In the genomic region with DNA sequence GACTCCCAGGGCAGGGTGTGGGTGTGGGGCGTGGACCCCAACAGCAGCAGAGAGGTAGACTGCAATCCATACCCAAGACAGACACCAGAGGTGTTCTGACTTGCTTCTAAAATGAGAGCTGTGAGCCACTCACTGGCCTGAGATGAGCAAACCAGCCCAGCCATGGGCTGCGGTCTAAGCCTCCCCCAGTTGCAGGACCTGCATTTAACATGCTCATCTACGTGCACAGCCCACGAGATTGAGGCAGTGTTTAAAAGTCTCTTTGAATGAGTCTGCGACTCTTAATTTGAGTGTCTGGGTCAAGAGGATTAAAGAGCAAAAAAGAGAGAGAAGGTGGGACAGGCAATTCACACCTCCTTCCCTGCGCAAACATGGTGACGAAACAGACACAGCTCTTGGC, we compare ENCODE assay signal across 16 cellular contexts. TPM values are rescaled to one million over a fixed set of nuclear protein-coding genes. Genes with fewer than 3 reads are reported as not detected.
DNase-seq lines count a peak whose midpoint lies in the region; ATAC-seq and TF ChIP-seq lines count a peak whose summit lies in the region.
"Had no signal": no experiment of that assay in that cellular context is flagged by ENCODE, and none has a peak within 500 bp of the region (broad histone marks: within the 10 kb centered on the region; RNA-seq: fewer than 3 reads in every experiment).

No MANE protein-coding gene starts in this region.

- intact Hi-C loops in activated CD4-positive, alpha-beta T cell treated with anti-CD3 and anti-CD28 coated beads, Interleukin-2, amount 10 ng/mL, durations not matched to agents 24 days and 14 days (cut with micrococcal nuclease), result loop anchor here (2.0 to 5.0 kb wide), 3 partner anchors 91 to 223 kb away; no protein-coding TSS in a partner anchor
- intact Hi-C loops in Caco-2 (cut with micrococcal nuclease; ENCODE audit: unreplicated experiment), result no loop called here

- no peaks in the 10 kb centered on the region for H3K27me3 ChIP-seq in Caco-2 (replicated peaks; ENCODE audit: control insufficient read depth, insufficient read depth, low read length)
- H3K27me3 ChIP-seq: tibial artery had no signal

- peaks cover 12% of the 10 kb centered on the region for H3K36me3 ChIP-seq in Caco-2 (ENCODE audit: control insufficient read depth, insufficient read depth, low read length)

- peak overlapping the region in 11 of 21 experiments; percentile 18 to 85 (median 70) for H3K27ac ChIP-seq in skin epidermis
- H3K27ac ChIP-seq: A549, left ventricle myocardium inferior, tibial artery had no signal

- H3K36me3 Mint-ChIP-seq in activated CD4-positive, alpha-beta T cell treated with anti-CD3 and anti-CD28 coated beads, Interleukin-2, amount 10 ng/mL, durations not matched to agents 24 days and 14 days (ENCODE audit: low read depth), result peaks cover 80% of the 10 kb centered on the region
- H3K36me3 Mint-ChIP-seq in T-helper 1 cell treated with Interleukin-12 subunit alpha and Interleukin-12 subunit beta and Interleukin-4 antibody, amounts not matched to agents 30 μg/mL and 1 μg/mL, for 36 hours (ENCODE audit: low read depth), result peaks cover 43% of the 10 kb centered on the region
- H3K36me3 Mint-ChIP-seq in brain (peaks cover 43% of the 10 kb centered on the region), Caco-2 (ENCODE audit: insufficient read depth, unreplicated experiment) (peaks cover 88% of the 10 kb centered on the region)

- DNase-seq in activated CD4-positive, alpha-beta T cell treated with anti-CD3 and anti-CD28 coated beads, Interleukin-2, amount 10 ng/mL, durations not matched to agents 24 days and 14 days, result no peak
- DNase-seq in activated CD4-positive, alpha-beta T cell treated with anti-CD3 and anti-CD28 coated beads for 4 hours, result no peak
- DNase-seq in Caco-2 (no peak), NCI-H345 (lab: John Stamatoyannopoulos, UW) (no peak)
- DNase-seq: left ventricle myocardium inferior, NCI-H1417 treated with DMSO at 0.1 percent for 48 hours, NCI-H524, RPMI8226, T1000, tibial artery had no signal

- CTCF ChIA-PET in Caco-2 (lab: Charles Lee), result no interaction called here

- H3K4me1 Mint-ChIP-seq in activated CD4-positive, alpha-beta T cell treated with anti-CD3 and anti-CD28 coated beads, Interleukin-2, amount 10 ng/mL, durations not matched to agents 24 days and 14 days, result peaks cover 59% of the 10 kb centered on the region
- H3K4me1 Mint-ChIP-seq in T-helper 1 cell treated with Interleukin-12 subunit alpha and Interleukin-12 subunit beta and Interleukin-4 antibody, amounts not matched to agents 30 μg/mL and 1 μg/mL, for 36 hours (ENCODE audit: low read depth), result peaks cover 64% of the 10 kb centered on the region
- H3K4me1 Mint-ChIP-seq in brain, result peaks cover 68% of the 10 kb centered on the region
- peaks cover 24% of the 10 kb centered on the region for H3K4me1 Mint-ChIP-seq in Caco-2 (ENCODE audit: low read depth, unreplicated experiment)

- no TSS peak for BruUV-seq in Caco-2 (replicated peaks; lab: Mats Ljungman, UMichigan)

- POLR2A ChIA-PET in Caco-2 (lab: Charles Lee), result interaction anchor here (1.4 kb wide), 1 partner anchor 22 kb away, joined by 6 read pairs; a partner anchor contains a TSS

- ATAC-seq in HG03095 (IDR thresholded peaks at IDR 0.05; ENCODE audit: unreplicated experiment), result no peak
- ATAC-seq: A549, sciatic nerve had no signal

- H3K4me3 Mint-ChIP-seq in activated CD4-positive, alpha-beta T cell treated with anti-CD3 and anti-CD28 coated beads, Interleukin-2, amount 10 ng/mL, durations not matched to agents 24 days and 14 days, result peak overlapping the region; percentile 84
- peak overlapping the region; percentile 76 for H3K4me3 Mint-ChIP-seq in T-helper 1 cell treated with Interleukin-12 subunit alpha and Interleukin-12 subunit beta and Interleukin-4 antibody, amounts not matched to agents 30 μg/mL and 1 μg/mL, for 36 hours
- peak overlapping the region in 1 of 5 experiments; percentile 44 for H3K4me3 Mint-ChIP-seq in brain
- no peak overlapping the region for H3K4me3 Mint-ChIP-seq in Caco-2 (ENCODE audit: unreplicated experiment)

- peak overlapping the region; percentile 94 for H3K27ac Mint-ChIP-seq in activated CD4-positive, alpha-beta T cell treated with anti-CD3 and anti-CD28 coated beads, Interleukin-2, amount 10 ng/mL, durations not matched to agents 24 days and 14 days
- H3K27ac Mint-ChIP-seq in T-helper 1 cell treated with Interleukin-12 subunit alpha and Interleukin-12 subunit beta and Interleukin-4 antibody, amounts not matched to agents 30 μg/mL and 1 μg/mL, for 36 hours, result peak overlapping the region; percentile 87
- H3K27ac Mint-ChIP-seq in brain, result peak overlapping the region in 4 of 5 experiments; percentile 21 to 64 (median 42)
- no peak overlapping the region for H3K27ac Mint-ChIP-seq in Caco-2 (ENCODE audit: unreplicated experiment)

- no peaks in the 10 kb centered on the region for H3K9me3 ChIP-seq in Caco-2
- H3K9me3 ChIP-seq: A549, left ventricle myocardium inferior, tibial artery had no signal

- TF ChIP-seq CTCF in brain (conservative IDR thresholded peaks at IDR 0.05) (no peak), Caco-2 (IDR thresholded peaks at IDR 0.05; ENCODE audit: insufficient read depth in 1 of 2, low read depth in 1 of 2, low read length in 1 of 2, severe bottlenecking in 1 of 2, unreplicated experiment in 1 of 2) (no peak)

- H3K4me3 ChIP-seq in skin epidermis (no peak overlapping the region), Caco-2 (ENCODE audit: low read depth, low read length) (no peak overlapping the region)
- H3K4me3 ChIP-seq: A549, left ventricle myocardium inferior, tibial artery had no signal

- no peaks in the 10 kb centered on the region for H3K9me3 Mint-ChIP-seq in activated CD4-positive, alpha-beta T cell treated with anti-CD3 and anti-CD28 coated beads, Interleukin-2, amount 10 ng/mL, durations not matched to agents 24 days and 14 days
- no peaks in the 10 kb centered on the region for H3K9me3 Mint-ChIP-seq in T-helper 1 cell treated with Interleukin-12 subunit alpha and Interleukin-12 subunit beta and Interleukin-4 antibody, amounts not matched to agents 30 μg/mL and 1 μg/mL, for 36 hours
- H3K9me3 Mint-ChIP-seq in brain (no peaks in the 10 kb centered on the region), Caco-2 (ENCODE audit: unreplicated experiment) (no peaks in the 10 kb centered on the region)

- peaks cover 6% of the 10 kb centered on the region; the same call in 1 of the 2 replicates for H3K4me1 ChIP-seq in Caco-2

- H3K27me3 Mint-ChIP-seq in activated CD4-positive, alpha-beta T cell treated with anti-CD3 and anti-CD28 coated beads, Interleukin-2, amount 10 ng/mL, durations not matched to agents 24 days and 14 days, result peaks cover 2% of the 10 kb centered on the region
- no peaks in the 10 kb centered on the region for H3K27me3 Mint-ChIP-seq in T-helper 1 cell treated with Interleukin-12 subunit alpha and Interleukin-12 subunit beta and Interleukin-4 antibody, amounts not matched to agents 30 μg/mL and 1 μg/mL, for 36 hours (ENCODE audit: low read depth)
- H3K27me3 Mint-ChIP-seq in brain (no peaks in the 10 kb centered on the region), Caco-2 (ENCODE audit: insufficient read depth, unreplicated experiment) (no peaks in the 10 kb centered on the region)

RNA-seq across cellular contexts. Expression of a gene that starts 5.9 kb away (rescaled TPM):
- total RNA-seq in activated CD4-positive, alpha-beta T cell treated with anti-CD3 and anti-CD28 coated beads, Interleukin-2, amount 10 ng/mL, durations not matched to agents 24 days and 14 days, result 235 and 240 TPM in 2 replicates
- polyA plus RNA-seq in brain (ENCODE audit: insufficient read depth, low read depth, low replicate concordance), result 128 TPM
- total RNA-seq in Caco-2 (2022), result 239 and 253 TPM in 2 replicates

RNA-seq across cellular contexts. Expression of a gene that starts 6.2 kb away (rescaled TPM):
- 0.16 and 0.33 TPM in 2 replicates for total RNA-seq in activated CD4-positive, alpha-beta T cell treated with anti-CD3 and anti-CD28 coated beads, Interleukin-2, amount 10 ng/mL, durations not matched to agents 24 days and 14 days
- polyA plus RNA-seq in brain (ENCODE audit: insufficient read depth, low read depth, low replicate concordance), result 5.8 TPM
- total RNA-seq in Caco-2 (2022), result 3.4 and 4.1 TPM in 2 replicates
- total RNA-seq: left ventricle myocardium inferior had no signal

RNA-seq across cellular contexts. Expression of a gene that starts 13.6 kb away (rescaled TPM):
- 28.5 and 29.3 TPM in 2 replicates for total RNA-seq in activated CD4-positive, alpha-beta T cell treated with anti-CD3 and anti-CD28 coated beads, Interleukin-2, amount 10 ng/mL, durations not matched to agents 24 days and 14 days
- 75.0 TPM for polyA plus RNA-seq in brain (ENCODE audit: insufficient read depth, low read depth, low replicate concordance)
- 32.3 and 34.4 TPM in 2 replicates for total RNA-seq in Caco-2 (2022)

RNA-seq across cellular contexts. Expression of a gene that starts 13.6 kb away (rescaled TPM):
- total RNA-seq in activated CD4-positive, alpha-beta T cell treated with anti-CD3 and anti-CD28 coated beads, Interleukin-2, amount 10 ng/mL, durations not matched to agents 24 days and 14 days, result 29.8 and 33.2 TPM in 2 replicates
- 104 TPM for polyA plus RNA-seq in brain (ENCODE audit: insufficient read depth, low read depth, low replicate concordance)
- total RNA-seq in Caco-2 (2022), result 54.9 and 57.5 TPM in 2 replicates

RNA-seq across cellular contexts. Expression of a gene that starts 21.9 kb away (rescaled TPM):
- 2,650 and 2,658 TPM in 2 replicates for total RNA-seq in activated CD4-positive, alpha-beta T cell treated with anti-CD3 and anti-CD28 coated beads, Interleukin-2, amount 10 ng/mL, durations not matched to agents 24 days and 14 days
- polyA plus RNA-seq in brain (ENCODE audit: insufficient read depth, low read depth, low replicate concordance), result 5,503 TPM
- total RNA-seq in Caco-2 (2022), result 1,995 and 2,182 TPM in 2 replicates
